Comparison of ENCODE assay signal across 1 cellular context in the genomic region with DNA sequence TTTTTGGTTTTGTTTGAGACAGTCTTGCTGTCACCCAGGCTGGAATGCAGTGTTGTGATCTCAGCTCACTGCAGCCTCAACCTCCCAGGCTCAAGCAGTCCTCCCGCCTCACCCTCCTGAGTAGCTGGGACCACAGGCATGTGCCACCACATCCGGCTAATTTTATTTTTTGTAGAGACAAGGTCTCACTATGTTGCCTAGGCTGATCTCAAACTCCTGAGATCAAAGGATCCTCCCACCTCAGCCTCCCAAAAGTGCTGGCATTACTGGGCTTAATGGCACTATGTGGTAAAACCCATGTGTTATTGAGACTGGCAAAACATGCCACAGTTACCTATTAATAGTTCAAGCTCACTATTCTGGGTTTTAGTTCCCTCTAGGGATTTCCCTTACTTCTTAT.
TF ChIP-seq lines count a peak whose summit lies in the region.

No MANE protein-coding gene starts in this region.

TF ChIP-seq in WTC11, 78 proteins besides CTCF, POLR2A, EP300 and RAD21 (continued from another document):
- TF ChIP-seq ATF6 (CRISPR knock-in tag; IDR thresholded peaks at IDR 0.05): no peak
- no peak for TF ChIP-seq CDX4 (CRISPR knock-in tag; IDR thresholded peaks at IDR 0.05; ENCODE audit: borderline replicate concordance)
- TF ChIP-seq ELF4 (CRISPR knock-in tag; IDR thresholded peaks at IDR 0.05; ENCODE audit: low read depth): no peak
